In the genomic region with DNA sequence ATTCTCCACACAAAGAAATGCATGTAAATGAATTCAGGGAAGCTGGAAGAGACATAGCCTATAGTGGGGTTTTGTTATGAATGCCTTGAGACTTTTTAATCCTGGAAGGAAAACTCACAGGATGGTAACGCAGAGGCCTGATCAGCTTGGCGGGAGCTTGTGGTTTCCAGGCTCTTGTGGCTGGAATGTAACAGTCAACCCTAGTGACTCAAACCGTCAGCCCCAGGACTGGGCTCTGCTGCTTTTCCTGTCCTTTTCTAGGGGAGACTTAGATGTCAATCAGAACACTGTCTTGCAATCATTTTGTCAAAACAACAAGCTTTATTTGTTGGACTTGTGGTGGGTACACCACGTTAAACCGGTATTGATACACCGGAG, we compare ENCODE assay signal across 9 cellular contexts. TPM values are rescaled to one million over a fixed set of nuclear protein-coding genes. Genes with fewer than 3 reads are reported as not detected.
DNase-seq lines count a peak whose midpoint lies in the region; ATAC-seq, FAIRE-seq and TF ChIP-seq lines count a peak whose summit lies in the region.
"Had no signal": no experiment of that assay in that cellular context is flagged by ENCODE, and none has a peak within 500 bp of the region (broad histone marks: within the 10 kb centered on the region; RNA-seq: fewer than 3 reads in every experiment).

No MANE protein-coding gene starts in this region.

- H3K4me1 ChIP-seq in cardiac muscle cell (ENCODE audit: low read depth) = peaks cover 3% of the 10 kb centered on the region
- H3K4me1 ChIP-seq in breast epithelium = no peaks in the 10 kb centered on the region
- peaks cover 0 to 6% (median 4%) of the 10 kb centered on the region in 4 donors for H3K4me1 ChIP-seq in liver (ENCODE audit: control insufficient read depth in 4 of 4, insufficient read depth in 4 of 4, low read length in 3 of 4)

- whole genome bisulfite sequencing in liver = 81% methylated on average over 6 of the region's 6 CpGs

- intact Hi-C loops in Right ventricle myocardium inferior (cut with DNase I) = loop anchor here (2.0 to 5.0 kb wide), 2 partner anchors 40 to 65 kb away; no protein-coding TSS in a partner anchor
- intact Hi-C loops in breast epithelium (cut with DNase I; ENCODE audit: low total_unique reads) = no loop called here

- no peak for TF ChIP-seq POLR2A in breast epithelium (IDR thresholded peaks at IDR 0.05)

- DNase-seq in cardiac muscle cell (ENCODE audit: low read depth in 1 of 2, low spot score in 1 of 2) (peak in 1 of 2 donors; percentile 85), Right ventricle myocardium inferior (ENCODE audit: missing footprints) (no peak), breast epithelium (ENCODE audit: low spot score in 2 of 2) (peak in 1 of 2 donors; percentile 11), urothelium cell line (ENCODE audit: low spot score) (peak; percentile 77), SK-N-DZ (ENCODE audit: low spot score) (no peak), HUDEP-2 (lab: John Stamatoyannopoulos, UW; ENCODE audit: unreplicated experiment in 76 of 76) (no peak)
- DNase-seq: NCI-H1694 treated with DMSO at 0.1 percent for 48 hours had no signal

- H3K27me3 ChIP-seq in cardiac muscle cell = peaks cover 5% of the 10 kb centered on the region
- no peaks in the 10 kb centered on the region for H3K27me3 ChIP-seq in breast epithelium
- no peaks in the 10 kb centered on the region for H3K27me3 ChIP-seq in liver (ENCODE audit: control insufficient read depth in 4 of 4, insufficient read depth in 4 of 4, low read length in 3 of 4)

- H3K27ac ChIP-seq in cardiac muscle cell (no peak overlapping the region), breast epithelium (peak overlapping the region; percentile 60 to 76), liver (ENCODE audit: low read depth in 1 of 2, low read length in 2 of 2) (peak overlapping the region; percentile 2 to 22)

- peak; percentile 59 for TF ChIP-seq CTCF in cardiac muscle cell (IDR thresholded peaks at IDR 0.05; ENCODE audit: low read depth, low read length)
- TF ChIP-seq CTCF in breast epithelium (IDR thresholded peaks at IDR 0.05) = no peak
- no peak for TF ChIP-seq CTCF in liver (IDR thresholded peaks at IDR 0.05; ENCODE audit: low read depth, low read length, missing input control)

- no peaks in the 10 kb centered on the region for H3K36me3 ChIP-seq in cardiac muscle cell
- H3K36me3 ChIP-seq in breast epithelium = no peaks in the 10 kb centered on the region
- no peaks in the 10 kb centered on the region for H3K36me3 ChIP-seq in liver (ENCODE audit: control insufficient read depth in 4 of 4, insufficient read depth in 3 of 4, low read depth in 1 of 4, low read length in 3 of 4)

- no peak for FAIRE-seq in urothelium cell line (lab: Jason Lieb, UNC)

- no peak overlapping the region for H3K9ac ChIP-seq in liver (ENCODE audit: low read depth in 1 of 2, low read length in 2 of 2)

- H3K9me3 ChIP-seq in cardiac muscle cell (ENCODE audit: low read depth) = no peaks in the 10 kb centered on the region
- no peaks in the 10 kb centered on the region for H3K9me3 ChIP-seq in breast epithelium
- H3K9me3 ChIP-seq in liver (ENCODE audit: control insufficient read depth in 4 of 4, low read length in 3 of 4) = peaks cover 0 to 6% (median 0%) of the 10 kb centered on the region in 4 donors

- ATAC-seq in Right ventricle myocardium inferior = no peak
- ATAC-seq in GM21447 (IDR thresholded peaks at IDR 0.05; ENCODE audit: unreplicated experiment) = no peak

- H3K4me3 ChIP-seq in cardiac muscle cell = no peak overlapping the region
- no peak overlapping the region for H3K4me3 ChIP-seq in breast epithelium
- no peak overlapping the region for H3K4me3 ChIP-seq in liver (ENCODE audit: low read depth in 1 of 3, low read length in 3 of 3)

- no peak for TF ChIP-seq RAD21 in liver (IDR thresholded peaks at IDR 0.05)

TF ChIP-seq in liver, 16 proteins besides CTCF, POLR2A, EP300 and RAD21:
- no peak for TF ChIP-seq FOXA2 (IDR thresholded peaks at IDR 0.05)
- no peak for TF ChIP-seq JUND (IDR thresholded peaks at IDR 0.05)
- no peak for TF ChIP-seq RXRA (IDR thresholded peaks at IDR 0.05)
- TF ChIP-seq HNF4A (conservative IDR thresholded peaks at IDR 0.05) = no peak
- TF ChIP-seq YY1 (IDR thresholded peaks at IDR 0.05) = no peak
- no peak for TF ChIP-seq SP1 (IDR thresholded peaks at IDR 0.05)
- no peak for TF ChIP-seq GABPA (IDR thresholded peaks at IDR 0.05 in 1 of 2, conservative IDR thresholded peaks at IDR 0.05 in 1 of 2)
- TF ChIP-seq NR2F2 (IDR thresholded peaks at IDR 0.05) = no peak
- no peak for TF ChIP-seq FOXA1 (IDR thresholded peaks at IDR 0.05)
- TF ChIP-seq, protein P1, sequence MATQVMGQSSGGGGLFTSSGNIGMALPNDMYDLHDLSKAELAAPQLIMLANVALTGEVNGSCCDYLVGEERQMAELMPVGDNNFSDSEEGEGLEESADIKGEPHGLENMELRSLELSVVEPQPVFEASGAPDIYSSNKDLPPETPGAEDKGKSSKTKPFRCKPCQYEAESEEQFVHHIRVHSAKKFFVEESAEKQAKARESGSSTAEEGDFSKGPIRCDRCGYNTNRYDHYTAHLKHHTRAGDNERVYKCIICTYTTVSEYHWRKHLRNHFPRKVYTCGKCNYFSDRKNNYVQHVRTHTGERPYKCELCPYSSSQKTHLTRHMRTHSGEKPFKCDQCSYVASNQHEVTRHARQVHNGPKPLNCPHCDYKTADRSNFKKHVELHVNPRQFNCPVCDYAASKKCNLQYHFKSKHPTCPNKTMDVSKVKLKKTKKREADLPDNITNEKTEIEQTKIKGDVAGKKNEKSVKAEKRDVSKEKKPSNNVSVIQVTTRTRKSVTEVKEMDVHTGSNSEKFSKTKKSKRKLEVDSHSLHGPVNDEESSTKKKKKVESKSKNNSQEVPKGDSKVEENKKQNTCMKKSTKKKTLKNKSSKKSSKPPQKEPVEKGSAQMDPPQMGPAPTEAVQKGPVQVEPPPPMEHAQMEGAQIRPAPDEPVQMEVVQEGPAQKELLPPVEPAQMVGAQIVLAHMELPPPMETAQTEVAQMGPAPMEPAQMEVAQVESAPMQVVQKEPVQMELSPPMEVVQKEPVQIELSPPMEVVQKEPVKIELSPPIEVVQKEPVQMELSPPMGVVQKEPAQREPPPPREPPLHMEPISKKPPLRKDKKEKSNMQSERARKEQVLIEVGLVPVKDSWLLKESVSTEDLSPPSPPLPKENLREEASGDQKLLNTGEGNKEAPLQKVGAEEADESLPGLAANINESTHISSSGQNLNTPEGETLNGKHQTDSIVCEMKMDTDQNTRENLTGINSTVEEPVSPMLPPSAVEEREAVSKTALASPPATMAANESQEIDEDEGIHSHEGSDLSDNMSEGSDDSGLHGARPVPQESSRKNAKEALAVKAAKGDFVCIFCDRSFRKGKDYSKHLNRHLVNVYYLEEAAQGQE (IDR thresholded peaks at IDR 0.05) = no peak
- TF ChIP-seq, protein P2, sequence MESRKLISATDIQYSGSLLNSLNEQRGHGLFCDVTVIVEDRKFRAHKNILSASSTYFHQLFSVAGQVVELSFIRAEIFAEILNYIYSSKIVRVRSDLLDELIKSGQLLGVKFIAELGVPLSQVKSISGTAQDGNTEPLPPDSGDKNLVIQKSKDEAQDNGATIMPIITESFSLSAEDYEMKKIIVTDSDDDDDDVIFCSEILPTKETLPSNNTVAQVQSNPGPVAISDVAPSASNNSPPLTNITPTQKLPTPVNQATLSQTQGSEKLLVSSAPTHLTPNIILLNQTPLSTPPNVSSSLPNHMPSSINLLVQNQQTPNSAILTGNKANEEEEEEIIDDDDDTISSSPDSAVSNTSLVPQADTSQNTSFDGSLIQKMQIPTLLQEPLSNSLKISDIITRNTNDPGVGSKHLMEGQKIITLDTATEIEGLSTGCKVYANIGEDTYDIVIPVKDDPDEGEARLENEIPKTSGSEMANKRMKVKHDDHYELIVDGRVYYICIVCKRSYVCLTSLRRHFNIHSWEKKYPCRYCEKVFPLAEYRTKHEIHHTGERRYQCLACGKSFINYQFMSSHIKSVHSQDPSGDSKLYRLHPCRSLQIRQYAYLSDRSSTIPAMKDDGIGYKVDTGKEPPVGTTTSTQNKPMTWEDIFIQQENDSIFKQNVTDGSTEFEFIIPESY (IDR thresholded peaks at IDR 0.05) = no peak
- TF ChIP-seq HNF4G (IDR thresholded peaks at IDR 0.05) = no peak
- TF ChIP-seq, protein P3, sequence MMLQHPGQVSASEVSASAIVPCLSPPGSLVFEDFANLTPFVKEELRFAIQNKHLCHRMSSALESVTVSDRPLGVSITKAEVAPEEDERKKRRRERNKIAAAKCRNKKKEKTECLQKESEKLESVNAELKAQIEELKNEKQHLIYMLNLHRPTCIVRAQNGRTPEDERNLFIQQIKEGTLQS (IDR thresholded peaks at IDR 0.05) = no peak
- TF ChIP-seq MAX (IDR thresholded peaks at IDR 0.05) = no peak
TF ChIP-seq in liver: peak in this region for 0.

RNA-seq across cellular contexts. Expression of gene KIF25, which starts 34.9 kb away (rescaled TPM):
- total RNA-seq in cardiac muscle cell = 1.6 TPM in 1 of 2 replicates, not detected in the other
- polyA plus RNA-seq in cardiac muscle cell = 0.40 and 1.2 TPM in 2 replicates
- not detected for total RNA-seq in Right ventricle myocardium inferior
- total RNA-seq in breast epithelium = under 1 TPM in 1 of 3 donors, not detected in 2; 0.66 TPM
- not detected for total RNA-seq in liver
- polyA plus RNA-seq in liver = under 1 TPM in 1 of 2 donors, not detected in 1; 0.05 TPM
- polyA plus RNA-seq in SK-N-DZ (2014; cell fraction: cytosol; rRNA removed) = 0.17 and 0.28 TPM in 2 replicates
- 0.76 and 4.6 TPM in 2 replicates for polyA plus RNA-seq in SK-N-DZ (2014; cell fraction: nucleus; rRNA removed)

RNA-seq across cellular contexts. Expression of gene FRMD1, which starts 46.6 kb away (rescaled TPM):
- total RNA-seq in cardiac muscle cell = 0.09 TPM in 1 of 2 replicates, not detected in the other
- polyA plus RNA-seq in cardiac muscle cell = not detected in 2 replicates
- total RNA-seq in Right ventricle myocardium inferior = 0.41 TPM
- under 1 TPM; 0.29 to 0.96 (median 0.66) TPM for total RNA-seq in breast epithelium
- total RNA-seq in liver = under 1 TPM; 0.09 to 0.17 TPM
- polyA plus RNA-seq in liver = under 1 TPM; 0.04 to 0.15 TPM
- polyA plus RNA-seq in SK-N-DZ (2014; cell fraction: cytosol; rRNA removed) = not detected in 2 replicates
- polyA plus RNA-seq in SK-N-DZ (2014; cell fraction: nucleus; rRNA removed) = not detected in 2 replicates
